In genomic region chr15:59873873-59874272, GRCh38 we compare ENCODE assay signal across 1 cellular context.
TF ChIP-seq lines count a peak whose summit lies in the region.

No MANE protein-coding gene starts in this region.

TF ChIP-seq in HEK293, 187 proteins besides CTCF, POLR2A, EP300 and RAD21 (continued from another document):
- TF ChIP-seq BCL6B (tag by site-specific recombination; IDR thresholded peaks at IDR 0.05) (no peak), ZNF426 (tag by site-specific recombination; IDR thresholded peaks at IDR 0.05) (no peak), ZNF202 (tag by site-specific recombination; IDR thresholded peaks at IDR 0.05; ENCODE audit: borderline replicate concordance) (no peak), ZNF626 (tag by site-specific recombination; IDR thresholded peaks at IDR 0.05) (no peak), ZNF248 (tag by site-specific recombination; IDR thresholded peaks at IDR 0.05) (no peak), ZNF571 (tag by site-specific recombination; IDR thresholded peaks at IDR 0.05) (no peak)
